ENCODE assay signal across 12 cellular contexts in genomic region chr6:158071121-158072082, GRCh38.
DNase-seq lines count a peak whose midpoint lies in the region; ATAC-seq, FAIRE-seq and TF ChIP-seq lines count a peak whose summit lies in the region.
"Had no signal": no experiment of that assay in that cellular context is flagged by ENCODE, and none has a peak within 500 bp of the region (broad histone marks: within the 10 kb centered on the region; RNA-seq: fewer than 3 reads in every experiment).

No MANE protein-coding gene starts in this region.

- no peak overlapping the region for H2AFZ ChIP-seq in GM23338

- peak in 1 of 2 experiments; percentile 50; a peak in 4 of 6 replicates for ATAC-seq in A549
- peak; percentile 10; the same call in 1 of the 3 replicates for ATAC-seq in GM23338
- ATAC-seq in natural killer cell = peak in 2 of 3 donors; percentile 5 to 32

- H3K27ac Mint-ChIP-seq in GM23338 (no peak overlapping the region), brain (peak overlapping the region in 4 of 5 experiments; percentile 13 to 60 (median 36)), natural killer cell (peak overlapping the region in 1 of 2 donors; percentile 50)
- H3K27ac Mint-ChIP-seq: stimulated activated naive CD8-positive, alpha-beta T cell treated with anti-CD3 and anti-CD28 coated beads, Interleukin-15, Interleukin-2, amounts not matched to agents 100 ng/mL and 50 ng/mL, for 24 hours had no signal

- TF ChIP-seq CTCF in A549 (IDR thresholded peaks at IDR 0.05) (no peak), GM23338 (conservative IDR thresholded peaks at IDR 0.05; ENCODE audit: low read depth in 2 of 2) (no peak), brain (conservative IDR thresholded peaks at IDR 0.05) (no peak), natural killer cell (IDR thresholded peaks at IDR 0.05) (no peak)

- TF ChIP-seq EP300 in A549 (IDR thresholded peaks at IDR 0.05) = no peak

- H3K4me3 ChIP-seq in A549 (no peak overlapping the region), GM23338 (no peak overlapping the region)
- H3K4me3 ChIP-seq: Peyer's patch had no signal

- H3K9me2 ChIP-seq in GM23338 (ENCODE audit: insufficient read depth) = no peaks in the 10 kb centered on the region

- H3K36me3 Mint-ChIP-seq in GM23338 (ENCODE audit: low read depth) = peaks cover 17% of the 10 kb centered on the region
- H3K36me3 Mint-ChIP-seq in brain = peaks cover 4% of the 10 kb centered on the region
- no peaks in the 10 kb centered on the region for H3K36me3 Mint-ChIP-seq in natural killer cell

- intact Hi-C loops in natural killer cell (cut with micrococcal nuclease) = loop anchor here (1.0 kb wide), 3 partner anchors 45 to 315 kb away; partner anchors contain the start of gene SYNJ2

- H3K4me3 Mint-ChIP-seq in GM23338 = no peak overlapping the region
- H3K4me3 Mint-ChIP-seq in brain = no peak overlapping the region
- no peak overlapping the region for H3K4me3 Mint-ChIP-seq in natural killer cell
- H3K4me3 Mint-ChIP-seq: stimulated activated naive CD8-positive, alpha-beta T cell treated with anti-CD3 and anti-CD28 coated beads, Interleukin-15, Interleukin-2, amounts not matched to agents 100 ng/mL and 50 ng/mL, for 24 hours had no signal

- 0 out of 3 replicates have a peak overlapping the region, but pooled peaks have one; percentile 27 for H3K4me2 ChIP-seq in A549
- H3K4me2 ChIP-seq in GM23338 = no peak overlapping the region

- H3K9me3 Mint-ChIP-seq in GM23338 (no peaks in the 10 kb centered on the region), brain (no peaks in the 10 kb centered on the region), natural killer cell (no peaks in the 10 kb centered on the region)
- H3K9me3 Mint-ChIP-seq: stimulated activated naive CD8-positive, alpha-beta T cell treated with anti-CD3 and anti-CD28 coated beads, Interleukin-15, Interleukin-2, amounts not matched to agents 100 ng/mL and 50 ng/mL, for 24 hours had no signal

- H3K36me3 ChIP-seq in GM23338 (ENCODE audit: insufficient read depth) = no peaks in the 10 kb centered on the region

- no peak for DNase-seq in A549 (ENCODE audit: low read depth in 1 of 2, low spot score in 1 of 2)
- DNase-seq in GM23338 (ENCODE audit: low spot score) = no peak
- DNase-seq in natural killer cell = no peak
- DNase-seq in KBM-7 = no peak
- no peak for DNase-seq in NCI-H2227 (lab: John Stamatoyannopoulos, UW; ENCODE audit: unreplicated experiment)
- no peak for DNase-seq in ACHN
- no peak for DNase-seq in COR-L47 (lab: John Stamatoyannopoulos, UW)

- in situ Hi-C loops in KBM-7 (cut with MboI; ENCODE audit: low pct_unique_long_range_greater_than_20kb, low sequenced_read_pairs) = no loop called here
- in situ Hi-C loops in ACHN (cut with HindIII; ENCODE audit: low pct_ligation_motif_present, low pct_unique_long_range_greater_than_20kb, low sequenced_read_pairs) = no loop called here

- H3K27me3 ChIP-seq in GM23338 (ENCODE audit: insufficient read depth) = no peaks in the 10 kb centered on the region
- H3K27me3 ChIP-seq: neutrophil, Peyer's patch had no signal

- POLR2A ChIA-PET in A549 (lab: Yijun Ruan, JAX) = interaction anchor here (0.9 kb wide), 1 partner anchor 45 kb away, joined by 3 read pairs; no protein-coding TSS in a partner anchor

- peaks cover 7% of the 10 kb centered on the region for H3K27me3 Mint-ChIP-seq in GM23338 (ENCODE audit: insufficient read depth, low read depth, poor library complexity)
- peaks cover 5% of the 10 kb centered on the region for H3K27me3 Mint-ChIP-seq in brain
- H3K27me3 Mint-ChIP-seq in natural killer cell (ENCODE audit: low read depth in 2 of 2) = no peaks in the 10 kb centered on the region
- H3K27me3 Mint-ChIP-seq: stimulated activated naive CD8-positive, alpha-beta T cell treated with anti-CD3 and anti-CD28 coated beads, Interleukin-15, Interleukin-2, amounts not matched to agents 100 ng/mL and 50 ng/mL, for 24 hours had no signal

- no peak for TF ChIP-seq RAD21 in A549 (conservative IDR thresholded peaks at IDR 0.05 in 1 of 2, IDR thresholded peaks at IDR 0.05 in 1 of 2)

- H3K9me3 ChIP-seq in A549 = no peaks in the 10 kb centered on the region
- H3K9me3 ChIP-seq: neutrophil, Peyer's patch had no signal

- peak overlapping the region; percentile 67 to 81 for H3K27ac ChIP-seq in A549
- no peak overlapping the region for H3K27ac ChIP-seq in GM23338 (ENCODE audit: low read depth)
- H3K27ac ChIP-seq: neutrophil had no signal

- WGBS in A549 (ENCODE audit: missing lambda C conversion rate) = 88% methylated on average over 22 of the region's 34 CpGs

- no peaks in the 10 kb centered on the region for H4K20me1 ChIP-seq in GM23338 (replicated peaks; ENCODE audit: insufficient read depth)

- H3K79me2 ChIP-seq in GM23338 (replicated peaks; ENCODE audit: insufficient read depth) = no peaks in the 10 kb centered on the region

- peaks cover 16% of the 10 kb centered on the region; the same call in 2 of the 3 replicates for H3K4me1 Mint-ChIP-seq in GM23338
- H3K4me1 Mint-ChIP-seq in brain = peaks cover 10% of the 10 kb centered on the region
- peaks cover 17 to 24% of the 10 kb centered on the region in 2 donors for H3K4me1 Mint-ChIP-seq in natural killer cell

- CTCF ChIA-PET in A549 (lab: Yijun Ruan, JAX) = interaction anchor here (0.8 to 6.0 kb wide), 44 partner anchors 9 to 315 kb away, joined by 3 to 57 read pairs (median 5); partner anchors contain the start of gene SYNJ2

- no peak for TF ChIP-seq POLR2A in A549 (IDR thresholded peaks at IDR 0.05; ENCODE audit: low read length)

- FAIRE-seq in A549 (lab: Jason Lieb, UNC) = no peak
- FAIRE-seq: small intestine had no signal

- H3F3A ChIP-seq in GM23338 (replicated peaks; ENCODE audit: low read depth) = no peaks in the 10 kb centered on the region

- peaks cover 40% of the 10 kb centered on the region for H3K4me1 ChIP-seq in A549
- no peaks in the 10 kb centered on the region for H3K4me1 ChIP-seq in GM23338 (ENCODE audit: insufficient read depth)

TF ChIP-seq in A549, 52 proteins besides CTCF, POLR2A, EP300 and RAD21 (continues in another document):
- no peak for TF ChIP-seq ZC3H11A (IDR thresholded peaks at IDR 0.05)
- no peak for TF ChIP-seq GATA3 (IDR thresholded peaks at IDR 0.05; ENCODE audit: borderline replicate concordance)
- no peak for TF ChIP-seq HOXB13 (CRISPR knock-in tag; IDR thresholded peaks at IDR 0.05; ENCODE audit: low read depth)
- TF ChIP-seq SREBF2 (IDR thresholded peaks at IDR 0.05) = no peak
- TF ChIP-seq KDM1A (IDR thresholded peaks at IDR 0.05; ENCODE audit: low read depth) = no peak
- no peak for TF ChIP-seq HMGXB4 (CRISPR knock-in tag; IDR thresholded peaks at IDR 0.05; ENCODE audit: borderline replicate concordance)
- no peak for TF ChIP-seq SMC3 (IDR thresholded peaks at IDR 0.05)
- no peak for TF ChIP-seq EHMT2 (IDR thresholded peaks at IDR 0.05; ENCODE audit: low read depth)

TF ChIP-seq in GM23338, 12 proteins besides CTCF, POLR2A, EP300 and RAD21 (continues in another document):
- TF ChIP-seq, protein P1, sequence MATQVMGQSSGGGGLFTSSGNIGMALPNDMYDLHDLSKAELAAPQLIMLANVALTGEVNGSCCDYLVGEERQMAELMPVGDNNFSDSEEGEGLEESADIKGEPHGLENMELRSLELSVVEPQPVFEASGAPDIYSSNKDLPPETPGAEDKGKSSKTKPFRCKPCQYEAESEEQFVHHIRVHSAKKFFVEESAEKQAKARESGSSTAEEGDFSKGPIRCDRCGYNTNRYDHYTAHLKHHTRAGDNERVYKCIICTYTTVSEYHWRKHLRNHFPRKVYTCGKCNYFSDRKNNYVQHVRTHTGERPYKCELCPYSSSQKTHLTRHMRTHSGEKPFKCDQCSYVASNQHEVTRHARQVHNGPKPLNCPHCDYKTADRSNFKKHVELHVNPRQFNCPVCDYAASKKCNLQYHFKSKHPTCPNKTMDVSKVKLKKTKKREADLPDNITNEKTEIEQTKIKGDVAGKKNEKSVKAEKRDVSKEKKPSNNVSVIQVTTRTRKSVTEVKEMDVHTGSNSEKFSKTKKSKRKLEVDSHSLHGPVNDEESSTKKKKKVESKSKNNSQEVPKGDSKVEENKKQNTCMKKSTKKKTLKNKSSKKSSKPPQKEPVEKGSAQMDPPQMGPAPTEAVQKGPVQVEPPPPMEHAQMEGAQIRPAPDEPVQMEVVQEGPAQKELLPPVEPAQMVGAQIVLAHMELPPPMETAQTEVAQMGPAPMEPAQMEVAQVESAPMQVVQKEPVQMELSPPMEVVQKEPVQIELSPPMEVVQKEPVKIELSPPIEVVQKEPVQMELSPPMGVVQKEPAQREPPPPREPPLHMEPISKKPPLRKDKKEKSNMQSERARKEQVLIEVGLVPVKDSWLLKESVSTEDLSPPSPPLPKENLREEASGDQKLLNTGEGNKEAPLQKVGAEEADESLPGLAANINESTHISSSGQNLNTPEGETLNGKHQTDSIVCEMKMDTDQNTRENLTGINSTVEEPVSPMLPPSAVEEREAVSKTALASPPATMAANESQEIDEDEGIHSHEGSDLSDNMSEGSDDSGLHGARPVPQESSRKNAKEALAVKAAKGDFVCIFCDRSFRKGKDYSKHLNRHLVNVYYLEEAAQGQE (IDR thresholded peaks at IDR 0.05; ENCODE audit: unreplicated experiment) = no peak
